Comparison of ENCODE assay signal across 13 cellular contexts in the genomic region with DNA sequence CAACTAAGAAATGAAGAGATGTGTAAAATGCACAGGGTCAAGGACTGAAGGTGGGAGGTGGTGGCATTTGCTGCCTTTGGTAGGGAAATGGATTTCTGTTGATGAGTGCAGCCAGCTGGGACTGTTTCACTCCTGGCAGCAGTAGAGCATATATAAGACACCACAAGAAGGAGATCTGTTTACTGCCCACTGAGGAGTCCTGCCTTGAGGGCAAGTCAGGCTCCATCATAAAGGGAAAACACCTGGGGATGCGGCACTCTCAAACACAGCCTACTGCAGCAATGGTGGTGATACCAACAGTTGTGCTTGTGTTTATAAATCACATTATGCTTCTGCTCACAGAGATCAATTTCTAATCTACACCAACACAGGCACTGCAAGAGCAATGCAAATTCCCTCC.
DNase-seq lines count a peak whose midpoint lies in the region; ATAC-seq and TF ChIP-seq lines count a peak whose summit lies in the region.
"Had no signal": no experiment of that assay in that cellular context is flagged by ENCODE, and none has a peak within 500 bp of the region (broad histone marks: within the 10 kb centered on the region; RNA-seq: fewer than 3 reads in every experiment).

No MANE protein-coding gene starts in this region.

- no peak overlapping the region for H3K27ac ChIP-seq in foreskin keratinocyte
- H3K27ac ChIP-seq: coronary artery, left ventricle myocardium inferior had no signal

- intact Hi-C loops in left colon (cut with DNase I, micrococcal nuclease): no loop called here

- H3K4me1 ChIP-seq in foreskin keratinocyte: peaks cover 8% of the 10 kb centered on the region
- H3K4me1 ChIP-seq: left ventricle myocardium inferior had no signal

- no peaks in the 10 kb centered on the region for H3K27me3 ChIP-seq in foreskin keratinocyte

- DNase-seq in foreskin keratinocyte (no peak), left colon (no peak), DMS153 (lab: John Stamatoyannopoulos, UW) (no peak), SK-N-DZ (ENCODE audit: low spot score) (no peak), ecto neural progenitor cell (ENCODE audit: low spot score) (no peak)
- DNase-seq: left ventricle myocardium inferior, NCI-H2171, RPMI8226 had no signal

- TF ChIP-seq CTCF in foreskin keratinocyte (conservative IDR thresholded peaks at IDR 0.05): no peak

- peak; percentile 36 for ATAC-seq in GM19324 (IDR thresholded peaks at IDR 0.05; ENCODE audit: low FRiP score, unreplicated experiment)
- ATAC-seq in HG02571 (IDR thresholded peaks at IDR 0.05; ENCODE audit: unreplicated experiment): peak; percentile 58
- ATAC-seq in HG03280 (IDR thresholded peaks at IDR 0.05; ENCODE audit: unreplicated experiment): peak; percentile 35
- peak; percentile 15 for ATAC-seq in foreskin keratinocyte
- no peak for ATAC-seq in left colon
- ATAC-seq: HepG2 had no signal
